Comparison of ENCODE assay signal across 20 cellular contexts in genomic region chr10:13475124-13475523, GRCh38. TPM values are rescaled to one million over a fixed set of nuclear protein-coding genes. Genes with fewer than 3 reads are reported as not detected.
"Had no signal": no experiment of that assay in that cellular context is flagged by ENCODE, and none has a peak within 500 bp of the region (broad histone marks: within the 10 kb centered on the region; RNA-seq: fewer than 3 reads in every experiment).

No MANE protein-coding gene starts in this region.

- H3K4me3 Mint-ChIP-seq: naive thymus-derived CD4-positive, alpha-beta T cell; nephron progenitor cell; stimulated activated memory B cell treated with anti-CD40 and anti-IgM and Interleukin-4, amounts not matched to agents 10 μg/mL and 1 μg/mL and 100 μg/mL, for 72 hours; stimulated activated naive CD8-positive, alpha-beta T cell treated with anti-CD3 and anti-CD28 coated beads, Interleukin-15, Interleukin-2, amounts not matched to agents 100 ng/mL and 50 ng/mL, for 24 hours had no signal

- H3K27ac ChIP-seq: dorsolateral prefrontal cortex, esophagus squamous epithelium, hepatocyte, psoas muscle, spleen, tibial artery, upper lobe of left lung, uterus had no signal

- ATAC-seq: naive thymus-derived CD4-positive, alpha-beta T cell; psoas muscle; sciatic nerve; stimulated activated memory B cell treated with anti-CD40 and anti-IgM and Interleukin-4, amounts not matched to agents 10 μg/mL and 1 μg/mL and 100 μg/mL, for 72 hours had no signal

- H3K4me1 ChIP-seq: esophagus squamous epithelium, psoas muscle, spleen, tibial artery, upper lobe of left lung, uterus had no signal

- H3K36me3 ChIP-seq: esophagus squamous epithelium, spleen, uterus had no signal

- H3K79me2 ChIP-seq: hepatocyte had no signal

- DNase-seq: cortex of kidney; dorsolateral prefrontal cortex; effector CD8-positive, alpha-beta T cell; esophagus squamous epithelium; foreskin melanocyte; head of caudate nucleus; naive thymus-derived CD4-positive, alpha-beta T cell; nephron progenitor cell; psoas muscle; spleen; stimulated activated CD4-positive, alpha-beta T cell treated with anti-CD3 and anti-CD28 coated beads, Interleukin-15, amount 100 ng/mL, for 24 hours; stimulated activated CD4-positive, alpha-beta T cell treated with anti-CD3 and anti-CD28 coated beads, Interleukin-1b, Interleukin-23, amount 100 ng/mL, for 48 hours; stimulated activated CD4-positive, alpha-beta T cell treated with anti-CD3 and anti-CD28 coated beads, Interleukin-4, amount 100 ng/mL, for 24 hours; tibial artery; upper lobe of left lung; uterus had no signal

- H3K4me1 Mint-ChIP-seq: naive thymus-derived CD4-positive, alpha-beta T cell; nephron progenitor cell; stimulated activated memory B cell treated with anti-CD40 and anti-IgM and Interleukin-4, amounts not matched to agents 10 μg/mL and 1 μg/mL and 100 μg/mL, for 72 hours had no signal

- H3K9me3 ChIP-seq: esophagus squamous epithelium, psoas muscle, spleen, tibial artery, upper lobe of left lung, uterus had no signal

- H3K4me2 ChIP-seq: hepatocyte had no signal

- H3K4me3 ChIP-seq: dorsolateral prefrontal cortex, esophagus squamous epithelium, hepatocyte, psoas muscle, spleen, tibial artery, upper lobe of left lung, uterus had no signal

- H2AFZ ChIP-seq: hepatocyte had no signal

- H3K36me3 Mint-ChIP-seq: naive thymus-derived CD4-positive, alpha-beta T cell; stimulated activated memory B cell treated with anti-CD40 and anti-IgM and Interleukin-4, amounts not matched to agents 10 μg/mL and 1 μg/mL and 100 μg/mL, for 72 hours had no signal

- H3K27me3 ChIP-seq: esophagus squamous epithelium, hepatocyte, spleen, tibial artery, upper lobe of left lung, uterus had no signal

- H3K27ac Mint-ChIP-seq: naive thymus-derived CD4-positive, alpha-beta T cell; nephron progenitor cell; stimulated activated memory B cell treated with anti-CD40 and anti-IgM and Interleukin-4, amounts not matched to agents 10 μg/mL and 1 μg/mL and 100 μg/mL, for 72 hours; stimulated activated naive CD8-positive, alpha-beta T cell treated with anti-CD3 and anti-CD28 coated beads, Interleukin-15, Interleukin-2, amounts not matched to agents 100 ng/mL and 50 ng/mL, for 24 hours had no signal

- H3K9me3 Mint-ChIP-seq: naive thymus-derived CD4-positive, alpha-beta T cell; nephron progenitor cell; stimulated activated memory B cell treated with anti-CD40 and anti-IgM and Interleukin-4, amounts not matched to agents 10 μg/mL and 1 μg/mL and 100 μg/mL, for 72 hours; stimulated activated naive CD8-positive, alpha-beta T cell treated with anti-CD3 and anti-CD28 coated beads, Interleukin-15, Interleukin-2, amounts not matched to agents 100 ng/mL and 50 ng/mL, for 24 hours had no signal

RNA-seq across cellular contexts. Expression of gene BEND7, which starts 53.7 kb away (rescaled TPM):
- polyA plus RNA-seq: naive thymus-derived CD4-positive, alpha-beta T cell had no signal
